1 cellular context compared by ENCODE assay signal in the genomic region with DNA sequence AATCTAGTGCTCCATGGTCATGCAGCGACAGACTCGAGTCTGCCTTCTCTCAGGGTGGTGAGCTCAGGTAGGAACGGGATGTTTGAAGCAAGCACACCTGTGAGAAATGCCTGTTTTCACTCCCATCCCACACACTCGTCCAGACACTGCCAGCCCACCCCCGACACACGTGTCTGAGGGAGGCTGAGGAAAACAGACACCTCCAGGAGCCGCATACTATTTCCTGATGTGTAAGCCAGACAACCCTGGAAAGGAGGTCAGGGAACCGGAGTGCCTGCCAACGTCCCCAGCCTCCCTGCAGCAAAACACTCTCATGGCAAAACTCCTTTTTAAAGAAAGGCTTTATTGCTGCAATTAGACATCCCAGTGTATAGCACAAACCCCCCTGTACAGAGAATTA.
TF ChIP-seq lines count a peak whose summit lies in the region.

No MANE protein-coding gene starts in this region.

TF ChIP-seq in WTC11, 78 proteins besides CTCF, POLR2A, EP300 and RAD21 (continued from another document):
- TF ChIP-seq, protein P1, sequence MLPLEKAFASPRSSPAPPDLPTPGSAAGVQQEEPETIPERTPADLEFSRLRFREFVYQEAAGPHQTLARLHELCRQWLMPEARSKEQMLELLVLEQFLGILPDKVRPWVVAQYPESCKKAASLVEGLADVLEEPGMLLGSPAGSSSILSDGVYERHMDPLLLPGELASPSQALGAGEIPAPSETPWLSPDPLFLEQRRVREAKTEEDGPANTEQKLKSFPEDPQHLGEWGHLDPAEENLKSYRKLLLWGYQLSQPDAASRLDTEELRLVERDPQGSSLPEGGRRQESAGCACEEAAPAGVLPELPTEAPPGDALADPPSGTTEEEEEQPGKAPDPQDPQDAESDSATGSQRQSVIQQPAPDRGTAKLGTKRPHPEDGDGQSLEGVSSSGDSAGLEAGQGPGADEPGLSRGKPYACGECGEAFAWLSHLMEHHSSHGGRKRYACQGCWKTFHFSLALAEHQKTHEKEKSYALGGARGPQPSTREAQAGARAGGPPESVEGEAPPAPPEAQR (CRISPR knock-in tag; IDR thresholded peaks at IDR 0.05): no peak
- no peak for TF ChIP-seq RORB (CRISPR knock-in tag; IDR thresholded peaks at IDR 0.05)
- TF ChIP-seq ZNF423 (CRISPR knock-in tag; IDR thresholded peaks at IDR 0.05): no peak
- no peak for TF ChIP-seq GRHL2 (CRISPR knock-in tag; IDR thresholded peaks at IDR 0.05; ENCODE audit: insufficient replicate concordance, severe bottlenecking)
- TF ChIP-seq ZBTB21 (CRISPR knock-in tag; IDR thresholded peaks at IDR 0.05; ENCODE audit: borderline replicate concordance): no peak
- no peak for TF ChIP-seq ZNF121 (CRISPR knock-in tag; IDR thresholded peaks at IDR 0.05)
- TF ChIP-seq ELF4 (CRISPR knock-in tag; IDR thresholded peaks at IDR 0.05; ENCODE audit: low read depth): no peak
TF ChIP-seq in WTC11: peak in this region for 0.
